20 cellular contexts compared by ENCODE assay signal in the genomic region with DNA sequence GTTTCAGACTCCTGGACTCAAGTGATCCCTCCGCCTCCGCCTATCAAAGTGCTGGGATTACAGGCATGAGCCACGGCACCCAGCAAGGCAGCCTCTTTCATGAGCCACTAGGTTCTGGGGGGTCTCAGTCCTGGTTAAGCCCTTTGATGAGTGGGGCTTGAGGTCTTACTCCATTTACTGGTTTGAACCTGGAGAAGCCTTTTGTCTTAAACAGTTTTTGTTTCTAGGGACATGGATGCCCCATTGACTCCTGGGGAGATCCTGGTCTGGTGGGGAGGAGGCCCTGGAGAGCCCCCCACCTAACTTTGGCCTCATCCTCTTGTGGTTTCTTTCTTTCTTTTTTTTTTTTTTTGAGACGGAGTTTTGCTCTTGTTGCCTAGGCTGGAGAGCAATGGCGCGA. TPM values are rescaled to one million over a fixed set of nuclear protein-coding genes. Genes with fewer than 3 reads are reported as not detected.
DNase-seq lines count a peak whose midpoint lies in the region; ATAC-seq, FAIRE-seq and TF ChIP-seq lines count a peak whose summit lies in the region.
"Had no signal": no experiment of that assay in that cellular context is flagged by ENCODE, and none has a peak within 500 bp of the region (broad histone marks: within the 10 kb centered on the region; RNA-seq: fewer than 3 reads in every experiment).

No MANE protein-coding gene starts in this region.

- H4K12ac ChIP-seq in trophoblast cell (ENCODE audit: low read depth, low read length): no peak overlapping the region

- peak; percentile 39 for DNase-seq in NCI-H82 (lab: John Stamatoyannopoulos, UW)
- DNase-seq in NCI-H82 treated with DMSO at 0.1 percent for 48 hours (lab: John Stamatoyannopoulos, UW; ENCODE audit: unreplicated experiment): no peak
- no peak for DNase-seq in central memory CD8-positive, alpha-beta T cell (ENCODE audit: low spot score in 2 of 2)
- no peak for DNase-seq in trophoblast cell
- no peak for DNase-seq in HUDEP-2 (lab: John Stamatoyannopoulos, UW; ENCODE audit: unreplicated experiment in 76 of 76)
- DNase-seq in GM19239 (ENCODE audit: insufficient read length, low spot score): no peak
- no peak for DNase-seq in Calu3
- DNase-seq: caudate nucleus; EL; GM23248; hypothalamus; left colon; NCI-H1436 treated with DMSO at 0.1 percent for 48 hours; NCI-H345; SHP77 treated with DMSO at 0.1 percent for 48 hours; stimulated activated CD4-positive, alpha-beta T cell treated with anti-CD3 and anti-CD28 coated beads, Interleukin-15, amount 100 ng/mL, for 24 hours; T-helper 9 cell had no signal

- TF ChIP-seq CTCF in HEK293 (tag by site-specific recombination; IDR thresholded peaks at IDR 0.05): no peak
- no peak for TF ChIP-seq CTCF in Calu3 (IDR thresholded peaks at IDR 0.05; ENCODE audit: unreplicated experiment)

- no peak overlapping the region for H2AK5ac ChIP-seq in trophoblast cell (ENCODE audit: low read length)

- no peak overlapping the region for H2BK12ac ChIP-seq in trophoblast cell (ENCODE audit: low read length)

- peak overlapping the region; percentile 86 for H3K4ac ChIP-seq in trophoblast cell (ENCODE audit: low read depth, low read length)

- WGBS in trophoblast cell (ENCODE audit: extremely low coverage, insufficient coverage, insufficient read length): no CpG with 5 or more reads among the region's 6 CpGs

- H3K27me3 ChIP-seq in trophoblast cell (ENCODE audit: insufficient read depth, low read length): no peaks in the 10 kb centered on the region
- H3K27me3 ChIP-seq: suprapubic skin had no signal

- H4K91ac ChIP-seq in trophoblast cell (ENCODE audit: low read depth, low read length): no peak overlapping the region

- H3K79me2 ChIP-seq in trophoblast cell (ENCODE audit: control insufficient read depth, insufficient read depth, low read length, poor library complexity): peaks cover 52% of the 10 kb centered on the region

- BruUV-seq in Calu3 (replicated peaks; lab: Mats Ljungman, UMichigan): no TSS peak

- peak overlapping the region; percentile 90 for H3K4me3 Mint-ChIP-seq in central memory CD8-positive, alpha-beta T cell
- H3K4me3 Mint-ChIP-seq in Calu3 (ENCODE audit: low read depth, unreplicated experiment): no peak overlapping the region

- POLR2A ChIA-PET in HEK293 (lab: Yijun Ruan, JAX): no interaction called here

- no peak for ATAC-seq in central memory CD8-positive, alpha-beta T cell (replicated peaks; ENCODE audit: extremely low read depth, poor library complexity, severe bottlenecking)
- ATAC-seq: left colon had no signal

- H3K9ac ChIP-seq in trophoblast cell (ENCODE audit: low read length): no peak overlapping the region

- no peak for FAIRE-seq in GM19239 (lab: Jason Lieb, UNC)

- H3K23ac ChIP-seq in trophoblast cell (ENCODE audit: low read length): no peak overlapping the region

- no peaks in the 10 kb centered on the region for H3K27me3 Mint-ChIP-seq in central memory CD8-positive, alpha-beta T cell
- no peaks in the 10 kb centered on the region for H3K27me3 Mint-ChIP-seq in Calu3 (ENCODE audit: unreplicated experiment)

- H2BK120ac ChIP-seq in trophoblast cell (ENCODE audit: insufficient read depth, low read length, poor library complexity): no peak overlapping the region

- H2AFZ ChIP-seq in trophoblast cell (ENCODE audit: insufficient read depth, low read length, poor library complexity): no peak overlapping the region
- H2AFZ ChIP-seq: GM23248 had no signal

- no peak overlapping the region for H3K18ac ChIP-seq in trophoblast cell (ENCODE audit: low read length)

- H3K27ac Mint-ChIP-seq in central memory CD8-positive, alpha-beta T cell (ENCODE audit: low read depth): peak overlapping the region; percentile 84
- H3K27ac Mint-ChIP-seq in Calu3 (ENCODE audit: unreplicated experiment): no peak overlapping the region

- H3K4me3 ChIP-seq in HEK293 (ENCODE audit: low read depth, low read length) (no peak overlapping the region), trophoblast cell (ENCODE audit: low read depth, low read length) (no peak overlapping the region)
- H3K4me3 ChIP-seq: GM23248, suprapubic skin had no signal

- peaks cover 86% of the 10 kb centered on the region for H3K4me1 Mint-ChIP-seq in central memory CD8-positive, alpha-beta T cell
- H3K4me1 Mint-ChIP-seq in Calu3 (ENCODE audit: low read depth, unreplicated experiment): peaks cover 53% of the 10 kb centered on the region

- H3K27ac ChIP-seq in HEK293 (ENCODE audit: extremely low read depth, low read depth, low read length): no peak overlapping the region
- no peak overlapping the region for H3K27ac ChIP-seq in trophoblast cell (ENCODE audit: low read depth, low read length)
- H3K27ac ChIP-seq: C4-2B, suprapubic skin had no signal

- peaks cover 28% of the 10 kb centered on the region for H3K36me3 Mint-ChIP-seq in central memory CD8-positive, alpha-beta T cell (ENCODE audit: insufficient read depth)
- peaks cover 31% of the 10 kb centered on the region for H3K36me3 Mint-ChIP-seq in Calu3 (ENCODE audit: insufficient read depth, unreplicated experiment)

- intact Hi-C loops in Calu3 (cut with micrococcal nuclease; ENCODE audit: unreplicated experiment): no loop called here

- H3K9me3 Mint-ChIP-seq in central memory CD8-positive, alpha-beta T cell: no peaks in the 10 kb centered on the region
- no peaks in the 10 kb centered on the region for H3K9me3 Mint-ChIP-seq in Calu3 (ENCODE audit: low read depth, unreplicated experiment)

- H3K4me2 ChIP-seq in trophoblast cell (ENCODE audit: low read length): no peak overlapping the region

- H3K79me1 ChIP-seq in trophoblast cell (ENCODE audit: low read length): peaks cover 8% of the 10 kb centered on the region

- CTCF ChIA-PET in HEK293 (lab: Yijun Ruan, JAX): no interaction called here
- CTCF ChIA-PET in Calu3 (lab: Charles Lee): no interaction called here

- H4K8ac ChIP-seq in trophoblast cell (ENCODE audit: low read depth, low read length): no peak overlapping the region

- H3K14ac ChIP-seq in trophoblast cell (ENCODE audit: low read length): no peak overlapping the region

- H3K9me3 ChIP-seq in HEK293 (ENCODE audit: control insufficient read depth, insufficient read depth, low read depth, low read length) (no peaks in the 10 kb centered on the region), trophoblast cell (ENCODE audit: insufficient read depth, low read depth, low read length) (no peaks in the 10 kb centered on the region)
- H3K9me3 ChIP-seq: suprapubic skin had no signal

- H3K36me3 ChIP-seq in HEK293 (ENCODE audit: control insufficient read depth in 2 of 2, insufficient read depth in 1 of 2, low read length in 2 of 2) (peaks cover 0 to 20% of the 10 kb centered on the region in 2 experiments; a peak in 2 of 3 replicates), trophoblast cell (ENCODE audit: control insufficient read depth in 1 of 2, insufficient read depth in 2 of 2, low read length in 2 of 2) (peaks cover 4 to 5% of the 10 kb centered on the region in 2 experiments)
- H3K36me3 ChIP-seq: suprapubic skin had no signal

- no peak overlapping the region for H2BK5ac ChIP-seq in trophoblast cell (ENCODE audit: low read depth, low read length, poor library complexity)

- H3K4me1 ChIP-seq in HEK293 (ENCODE audit: control insufficient read depth, insufficient read depth, low read length) (peaks cover 33% of the 10 kb centered on the region), trophoblast cell (ENCODE audit: control insufficient read depth in 1 of 2, insufficient read depth in 2 of 2, low read length in 2 of 2) (peaks cover 30 to 53% of the 10 kb centered on the region in 2 experiments)

TF ChIP-seq in HEK293, 187 proteins besides CTCF, POLR2A, EP300 and RAD21 (continues in another document):
- TF ChIP-seq, protein P1, sequence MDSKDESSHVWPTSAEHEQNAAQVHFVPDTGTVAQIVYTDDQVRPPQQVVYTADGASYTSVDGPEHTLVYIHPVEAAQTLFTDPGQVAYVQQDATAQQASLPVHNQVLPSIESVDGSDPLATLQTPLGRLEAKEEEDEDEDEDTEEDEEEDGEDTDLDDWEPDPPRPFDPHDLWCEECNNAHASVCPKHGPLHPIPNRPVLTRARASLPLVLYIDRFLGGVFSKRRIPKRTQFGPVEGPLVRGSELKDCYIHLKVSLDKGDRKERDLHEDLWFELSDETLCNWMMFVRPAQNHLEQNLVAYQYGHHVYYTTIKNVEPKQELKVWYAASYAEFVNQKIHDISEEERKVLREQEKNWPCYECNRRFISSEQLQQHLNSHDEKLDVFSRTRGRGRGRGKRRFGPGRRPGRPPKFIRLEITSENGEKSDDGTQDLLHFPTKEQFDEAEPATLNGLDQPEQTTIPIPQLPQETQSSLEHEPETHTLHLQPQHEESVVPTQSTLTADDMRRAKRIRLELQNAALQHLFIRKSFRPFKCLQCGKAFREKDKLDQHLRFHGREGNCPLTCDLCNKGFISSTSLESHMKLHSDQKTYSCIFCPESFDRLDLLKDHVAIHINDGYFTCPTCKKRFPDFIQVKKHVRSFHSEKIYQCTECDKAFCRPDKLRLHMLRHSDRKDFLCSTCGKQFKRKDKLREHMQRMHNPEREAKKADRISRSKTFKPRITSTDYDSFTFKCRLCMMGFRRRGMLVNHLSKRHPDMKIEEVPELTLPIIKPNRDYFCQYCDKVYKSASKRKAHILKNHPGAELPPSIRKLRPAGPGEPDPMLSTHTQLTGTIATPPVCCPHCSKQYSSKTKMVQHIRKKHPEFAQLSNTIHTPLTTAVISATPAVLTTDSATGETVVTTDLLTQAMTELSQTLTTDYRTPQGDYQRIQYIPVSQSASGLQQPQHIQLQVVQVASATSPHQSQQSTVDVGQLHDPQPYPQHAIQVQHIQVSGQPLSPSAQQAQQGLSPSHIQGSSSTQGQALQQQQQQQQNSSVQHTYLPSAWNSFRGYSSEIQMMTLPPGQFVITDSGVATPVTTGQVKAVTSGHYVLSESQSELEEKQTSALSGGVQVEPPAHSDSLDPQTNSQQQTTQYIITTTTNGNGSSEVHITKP (tag by site-specific recombination; IDR thresholded peaks at IDR 0.05): peak; percentile 91
- TF ChIP-seq GLIS1 (tag by site-specific recombination; IDR thresholded peaks at IDR 0.05) (peak; percentile 27; the same call in 1 of the 2 replicates), GLIS2 (tag by site-specific recombination; IDR thresholded peaks at IDR 0.05) (peak; percentile 72)
- TF ChIP-seq, protein P2, sequence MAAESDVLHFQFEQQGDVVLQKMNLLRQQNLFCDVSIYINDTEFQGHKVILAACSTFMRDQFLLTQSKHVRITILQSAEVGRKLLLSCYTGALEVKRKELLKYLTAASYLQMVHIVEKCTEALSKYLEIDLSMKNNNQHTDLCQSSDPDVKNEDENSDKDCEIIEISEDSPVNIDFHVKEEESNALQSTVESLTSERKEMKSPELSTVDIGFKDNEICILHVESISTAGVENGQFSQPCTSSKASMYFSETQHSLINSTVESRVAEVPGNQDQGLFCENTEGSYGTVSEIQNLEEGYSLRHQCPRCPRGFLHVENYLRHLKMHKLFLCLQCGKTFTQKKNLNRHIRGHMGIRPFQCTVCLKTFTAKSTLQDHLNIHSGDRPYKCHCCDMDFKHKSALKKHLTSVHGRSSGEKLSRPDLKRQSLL (tag by site-specific recombination; IDR thresholded peaks at IDR 0.05): no peak

RNA-seq across cellular contexts. Expression of gene PRRC2B, which starts 6.7 kb away (rescaled TPM):
- 115 and 121 TPM in 2 replicates for polyA plus RNA-seq in trophoblast cell (2013)
- 137 and 143 TPM in 2 replicates for total RNA-seq in Calu3 (2022)
